ENCODE assay signal across 1 cellular context in the genomic region with DNA sequence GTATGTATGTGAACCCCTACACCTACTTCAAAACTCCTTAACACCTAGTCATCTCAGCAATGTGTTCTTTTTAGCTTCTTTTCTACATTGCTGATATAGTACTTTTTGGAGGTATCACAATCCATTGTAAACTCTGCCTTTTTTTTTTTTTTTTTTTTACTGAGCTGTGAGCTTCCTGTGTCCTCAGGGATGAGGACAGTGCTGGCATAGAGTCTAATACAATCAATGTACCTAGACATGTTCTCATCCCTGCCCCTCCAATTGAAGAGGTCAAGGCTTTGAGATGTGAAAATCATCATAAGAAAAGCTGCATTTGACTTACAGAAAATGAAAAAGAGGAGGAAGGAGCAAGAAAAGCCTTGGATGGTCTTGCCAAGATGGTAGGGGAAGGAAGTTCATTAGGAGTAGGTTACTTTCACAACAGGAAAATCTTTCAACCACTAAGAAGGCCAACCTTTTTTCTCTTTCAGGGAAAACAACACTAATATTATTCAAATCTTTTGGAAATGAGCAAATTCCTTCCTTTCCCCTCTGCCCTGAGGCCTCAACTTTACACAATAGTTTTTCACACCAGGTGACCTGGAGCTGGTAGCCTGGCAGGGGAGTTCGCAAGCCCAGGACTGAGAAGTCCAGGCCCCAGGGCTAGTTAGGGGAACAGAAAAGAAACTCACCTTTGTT.
TF ChIP-seq lines count a peak whose summit lies in the region.

No MANE protein-coding gene starts in this region.

TF ChIP-seq in endothelial cell of umbilical vein, 7 proteins besides CTCF, POLR2A, EP300 and RAD21 (continued from another document):
- no peak for TF ChIP-seq JUN (IDR thresholded peaks at IDR 0.05; ENCODE audit: borderline replicate concordance, insufficient read depth, insufficient read length, low read depth)
